Comparison of ENCODE assay signal across 9 cellular contexts in genomic region chr19:5533257-5533656, GRCh38. TPM values are rescaled to one million over a fixed set of nuclear protein-coding genes. Genes with fewer than 3 reads are reported as not detected.
"Had no signal": no experiment of that assay in that cellular context is flagged by ENCODE, and none has a peak within 500 bp of the region (broad histone marks: within the 10 kb centered on the region; RNA-seq: fewer than 3 reads in every experiment).

No MANE protein-coding gene starts in this region.

- DNase-seq: GM23248, GOT3, H7, H9, HCEC 1CT, HFFc6 had no signal

- H3K27ac ChIP-seq: GM23248 had no signal

- H3K9ac ChIP-seq: GM23248 had no signal

- ATAC-seq: GM23338, HCT116 had no signal

- H2AFZ ChIP-seq: GM23248, GM23338 had no signal

- H3K4me3 ChIP-seq: GM23248, GM23338, HAP-1 had no signal

- H3K4me2 ChIP-seq: GM23338 had no signal

- H3K36me3 ChIP-seq: HAP-1 had no signal

- H3K27ac Mint-ChIP-seq: GM23338, H9, HFFc6 had no signal

- H3K4me3 Mint-ChIP-seq: GM23338, H9, HFFc6 had no signal

RNA-seq across cellular contexts. Expression of gene TINCR, which starts 34.5 kb away (rescaled TPM):
- polyA plus RNA-seq: GM23248 had no signal
